Comparison of ENCODE assay signal across 19 cellular contexts in the genomic region with DNA sequence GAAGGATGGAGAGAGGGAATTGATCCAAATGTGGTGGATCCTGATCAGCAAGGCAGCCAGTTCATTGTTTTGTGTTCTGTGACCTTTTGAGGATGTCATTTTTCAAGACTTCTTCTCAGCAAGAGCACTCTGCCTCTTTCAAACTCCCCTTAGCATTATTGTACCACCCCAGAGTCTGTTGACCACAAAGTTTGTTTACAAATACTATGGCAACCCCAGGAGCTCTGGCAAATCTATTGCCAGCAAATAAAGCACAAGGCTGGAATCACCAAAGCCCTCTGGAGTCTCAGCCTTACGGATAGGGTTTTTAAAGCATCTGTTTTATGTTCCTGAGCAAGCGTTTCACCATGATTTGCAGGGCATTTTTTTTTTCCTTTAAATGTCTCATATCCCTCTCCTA.
"Had no signal": no experiment of that assay in that cellular context is flagged by ENCODE, and none has a peak within 500 bp of the region (broad histone marks: within the 10 kb centered on the region; RNA-seq: fewer than 3 reads in every experiment).

No MANE protein-coding gene starts in this region.

- H3K27ac ChIP-seq: coronary artery, gastroesophageal sphincter, right atrium auricular region, skin epidermis, suprapubic skin, transverse colon, uterus, WERI-Rb-1 had no signal

- H3K36me3 Mint-ChIP-seq: activated naive CD4-positive, alpha-beta T cell treated with anti-CD3 and anti-CD28 coated beads, Interleukin-2, amount 50 U/mL, for 24 hours; brain; mesothelial cell of epicardium had no signal

- H3K4me3 Mint-ChIP-seq: activated naive CD4-positive, alpha-beta T cell treated with anti-CD3 and anti-CD28 coated beads, Interleukin-2, amount 50 U/mL, for 24 hours; brain; central memory CD8-positive, alpha-beta T cell; mesothelial cell of epicardium; nephron progenitor cell; stimulated activated naive CD8-positive, alpha-beta T cell treated with anti-CD3 and anti-CD28 coated beads, Interleukin-15, amount 100 ng/mL, for 72 hours had no signal

- H3K27me3 Mint-ChIP-seq: brain had no signal

- H3K27me3 ChIP-seq: gastroesophageal sphincter, right atrium auricular region, suprapubic skin, transverse colon, uterus had no signal

- H3K4me3 ChIP-seq: coronary artery, gastroesophageal sphincter, lung, right atrium auricular region, skin epidermis, suprapubic skin, transverse colon, uterus had no signal

- H3K27ac Mint-ChIP-seq: activated naive CD4-positive, alpha-beta T cell treated with anti-CD3 and anti-CD28 coated beads, Interleukin-2, amount 50 U/mL, for 24 hours; mesothelial cell of epicardium; nephron progenitor cell; stimulated activated naive CD8-positive, alpha-beta T cell treated with anti-CD3 and anti-CD28 coated beads, Interleukin-15, amount 100 ng/mL, for 72 hours had no signal

- H3K4me1 ChIP-seq: gastroesophageal sphincter, right atrium auricular region, transverse colon, uterus had no signal

- DNase-seq: activated CD4-positive, alpha-beta T cell treated with anti-CD3 and anti-CD28 coated beads for 1 hour; activated gamma-delta T cell; left cardiac atrium; nephron progenitor cell; stimulated activated CD4-positive, alpha-beta T cell treated with anti-CD3 and anti-CD28 coated beads, Interleukin-4, amount 100 ng/mL, for 1 hour; stimulated activated naive CD8-positive, alpha-beta T cell treated with anti-CD3 and anti-CD28 coated beads, Interleukin-15, amount 100 ng/mL, for 72 hours; transverse colon; uterus; WERI-Rb-1 had no signal

- H3K9me3 ChIP-seq: gastroesophageal sphincter, right atrium auricular region, suprapubic skin, transverse colon, uterus had no signal

- H3K36me3 ChIP-seq: gastroesophageal sphincter, right atrium auricular region, suprapubic skin, transverse colon, uterus, WERI-Rb-1 had no signal

- H3K4me1 Mint-ChIP-seq: activated naive CD4-positive, alpha-beta T cell treated with anti-CD3 and anti-CD28 coated beads, Interleukin-2, amount 50 U/mL, for 24 hours; central memory CD8-positive, alpha-beta T cell; nephron progenitor cell; stimulated activated naive CD8-positive, alpha-beta T cell treated with anti-CD3 and anti-CD28 coated beads, Interleukin-15, amount 100 ng/mL, for 72 hours had no signal

- H3K9me3 Mint-ChIP-seq: activated naive CD4-positive, alpha-beta T cell treated with anti-CD3 and anti-CD28 coated beads, Interleukin-2, amount 50 U/mL, for 24 hours; brain; central memory CD8-positive, alpha-beta T cell; mesothelial cell of epicardium; nephron progenitor cell; stimulated activated naive CD8-positive, alpha-beta T cell treated with anti-CD3 and anti-CD28 coated beads, Interleukin-15, amount 100 ng/mL, for 72 hours had no signal

- ATAC-seq: gastroesophageal sphincter; stimulated activated naive CD8-positive, alpha-beta T cell treated with anti-CD3 and anti-CD28 coated beads, Interleukin-15, amount 100 ng/mL, for 72 hours had no signal
